1 cellular context compared by ENCODE assay signal in the genomic region with DNA sequence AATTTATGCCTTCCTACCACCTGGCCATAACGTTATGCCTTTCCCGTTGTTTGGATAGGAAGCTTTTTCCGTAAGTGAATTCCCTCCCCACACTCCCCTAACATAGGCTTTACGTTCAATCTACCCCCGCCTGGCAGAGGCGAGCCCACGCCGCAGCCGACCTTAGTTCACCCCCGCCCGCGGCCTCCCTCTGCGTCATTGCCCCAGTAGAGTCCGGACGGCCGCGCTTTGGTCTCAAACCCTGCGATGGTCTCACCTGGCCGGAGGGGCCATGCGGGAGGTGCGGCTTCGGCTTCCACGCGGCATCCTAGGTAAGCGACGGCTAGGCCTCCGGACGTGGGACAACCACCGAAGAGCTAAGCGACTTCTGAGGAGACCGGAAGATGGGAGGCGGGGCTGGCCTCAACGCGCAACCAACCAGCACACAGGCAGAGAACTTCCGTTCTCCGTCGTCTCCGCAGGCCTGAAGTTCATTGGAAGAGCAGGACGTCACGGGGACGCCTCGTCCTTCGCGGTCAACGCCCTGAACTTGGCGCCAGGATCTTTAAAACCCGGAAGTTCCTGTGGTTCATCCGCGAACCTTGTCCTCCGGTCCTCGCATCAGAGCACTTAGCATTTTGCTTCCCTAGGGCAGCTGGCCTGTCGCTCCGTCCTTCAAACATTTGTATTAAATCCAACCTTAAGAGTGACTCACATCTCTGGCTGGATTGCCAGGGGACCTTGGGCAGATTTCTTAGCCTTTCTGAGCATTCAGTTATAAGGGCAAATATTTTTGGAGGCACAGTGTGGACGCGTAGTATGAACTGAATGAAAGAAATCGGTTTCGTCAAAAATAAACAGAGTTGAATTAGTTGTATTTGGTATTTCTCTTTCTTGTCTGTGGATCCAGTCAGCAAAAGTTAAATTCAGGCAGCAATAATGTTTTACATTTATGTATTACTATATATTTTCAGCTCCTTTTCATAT.
TF ChIP-seq lines count a peak whose summit lies in the region.

A gene with protein sequence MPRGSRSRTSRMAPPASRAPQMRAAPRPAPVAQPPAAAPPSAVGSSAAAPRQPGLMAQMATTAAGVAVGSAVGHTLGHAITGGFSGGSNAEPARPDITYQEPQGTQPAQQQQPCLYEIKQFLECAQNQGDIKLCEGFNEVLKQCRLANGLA (minus strand): TSS at position 369 of the 966 bp plus-strand sequence. CDS start 63 bp downstream, at position 306.

TF ChIP-seq in HepG2, 621 proteins besides CTCF, POLR2A, EP300 and RAD21 (continued from another document):
- TF ChIP-seq, protein P1, sequence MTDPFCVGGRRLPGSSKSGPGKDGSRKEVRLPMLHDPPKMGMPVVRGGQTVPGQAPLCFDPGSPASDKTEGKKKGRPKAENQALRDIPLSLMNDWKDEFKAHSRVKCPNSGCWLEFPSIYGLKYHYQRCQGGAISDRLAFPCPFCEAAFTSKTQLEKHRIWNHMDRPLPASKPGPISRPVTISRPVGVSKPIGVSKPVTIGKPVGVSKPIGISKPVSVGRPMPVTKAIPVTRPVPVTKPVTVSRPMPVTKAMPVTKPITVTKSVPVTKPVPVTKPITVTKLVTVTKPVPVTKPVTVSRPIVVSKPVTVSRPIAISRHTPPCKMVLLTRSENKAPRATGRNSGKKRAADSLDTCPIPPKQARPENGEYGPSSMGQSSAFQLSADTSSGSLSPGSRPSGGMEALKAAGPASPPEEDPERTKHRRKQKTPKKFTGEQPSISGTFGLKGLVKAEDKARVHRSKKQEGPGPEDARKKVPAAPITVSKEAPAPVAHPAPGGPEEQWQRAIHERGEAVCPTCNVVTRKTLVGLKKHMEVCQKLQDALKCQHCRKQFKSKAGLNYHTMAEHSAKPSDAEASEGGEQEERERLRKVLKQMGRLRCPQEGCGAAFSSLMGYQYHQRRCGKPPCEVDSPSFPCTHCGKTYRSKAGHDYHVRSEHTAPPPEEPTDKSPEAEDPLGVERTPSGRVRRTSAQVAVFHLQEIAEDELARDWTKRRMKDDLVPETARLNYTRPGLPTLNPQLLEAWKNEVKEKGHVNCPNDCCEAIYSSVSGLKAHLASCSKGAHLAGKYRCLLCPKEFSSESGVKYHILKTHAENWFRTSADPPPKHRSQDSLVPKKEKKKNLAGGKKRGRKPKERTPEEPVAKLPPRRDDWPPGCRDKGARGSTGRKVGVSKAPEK (CRISPR knock-in tag; IDR thresholded peaks at IDR 0.05; ENCODE audit: borderline replicate concordance), result no peak
- TF ChIP-seq TCF12 (IDR thresholded peaks at IDR 0.05) (no peak), TCF12 (CRISPR knock-in tag; IDR thresholded peaks at IDR 0.05) (no peak), HHEX (CRISPR knock-in tag; IDR thresholded peaks at IDR 0.05) (no peak; the same call in 1 of the 2 replicates)
